Comparison of ENCODE assay signal across 12 cellular contexts in genomic region chr22:27876684-27877083, GRCh38. TPM values are rescaled to one million over a fixed set of nuclear protein-coding genes. Genes with fewer than 3 reads are reported as not detected.
DNase-seq lines count a peak whose midpoint lies in the region; ATAC-seq and TF ChIP-seq lines count a peak whose summit lies in the region.
"Had no signal": no experiment of that assay in that cellular context is flagged by ENCODE, and none has a peak within 500 bp of the region (broad histone marks: within the 10 kb centered on the region; RNA-seq: fewer than 3 reads in every experiment).

No MANE protein-coding gene starts in this region.

- TF ChIP-seq CTCF in esophagus muscularis mucosa (IDR thresholded peaks at IDR 0.05) (no peak), thyroid gland (IDR thresholded peaks at IDR 0.05) (no peak)

- H3F3A ChIP-seq in GM23248 (ENCODE audit: insufficient read depth), result peaks cover 12% of the 10 kb centered on the region

- peak; percentile 39 for ATAC-seq in sciatic nerve
- no peak for ATAC-seq in GM21390 (IDR thresholded peaks at IDR 0.05; ENCODE audit: unreplicated experiment)

- H3K9ac ChIP-seq in GM23248, result peak overlapping the region; percentile 9; the same call in 1 of the 2 replicates

- DNase-seq in GM23248 (peak; percentile 87), NCI-H2171 (lab: John Stamatoyannopoulos, UW) (peak; percentile 94), esophagus muscularis mucosa (ENCODE audit: extremely low spot score) (no peak), sciatic nerve (ENCODE audit: low spot score) (no peak), NCI-H774 (lab: John Stamatoyannopoulos, UW) (no peak), activated gamma-delta T cell (lab: John Stamatoyannopoulos, UW) (no peak), thyroid gland (no peak)
- DNase-seq: kidney, NCI-H226, pancreas, testis had no signal

- H3K9me2 ChIP-seq in GM23248 (ENCODE audit: insufficient read depth), result no peaks in the 10 kb centered on the region

- H3K27ac ChIP-seq in GM23248 (peak overlapping the region; percentile 47), esophagus muscularis mucosa (replicated peaks in 1 of 4) (peak overlapping the region; percentile 45 to 85 (median 75)), thyroid gland (no peak overlapping the region)
- H3K27ac ChIP-seq: pancreas had no signal

- TF ChIP-seq EP300 in esophagus muscularis mucosa (IDR thresholded peaks at IDR 0.05), result no peak

- peak overlapping the region; percentile 12 for H3K4me2 ChIP-seq in GM23248 (ENCODE audit: unreplicated experiment)

- H4K20me1 ChIP-seq in GM23248 (ENCODE audit: insufficient read depth), result peaks cover 4% of the 10 kb centered on the region; the same call in 1 of the 2 replicates

- in situ Hi-C loops in GM23248 (cut with MboI), result no loop called here

- intact Hi-C loops in esophagus muscularis mucosa (cut with DNase I) (no loop called here), sciatic nerve (cut with DNase I) (no loop called here), thyroid gland (cut with DNase I) (no loop called here)

- H3K9me3 ChIP-seq in GM23248 (ENCODE audit: low read depth), result no peaks in the 10 kb centered on the region
- no peaks in the 10 kb centered on the region for H3K9me3 ChIP-seq in esophagus muscularis mucosa
- no peaks in the 10 kb centered on the region for H3K9me3 ChIP-seq in thyroid gland
- H3K9me3 ChIP-seq: pancreas, testis had no signal

- H3K4me3 ChIP-seq in GM23248 (no peak overlapping the region), esophagus muscularis mucosa (no peak overlapping the region), thyroid gland (replicated peaks in 1 of 3) (no peak overlapping the region)
- H3K4me3 ChIP-seq: pancreas, testis had no signal

- H3K4me1 ChIP-seq in GM23248 (ENCODE audit: insufficient read depth) (peaks cover 48% of the 10 kb centered on the region), esophagus muscularis mucosa (peaks cover 83 to 94% (median 93%) of the 10 kb centered on the region in 4 donors), thyroid gland (peaks cover 27 to 50% of the 10 kb centered on the region in 2 donors)

- no peak for TF ChIP-seq POLR2A in esophagus muscularis mucosa (IDR thresholded peaks at IDR 0.05; ENCODE audit: low read depth)
- no peak for TF ChIP-seq POLR2A in thyroid gland (IDR thresholded peaks at IDR 0.05)

- peaks cover 10% of the 10 kb centered on the region; the same call in 1 of the 2 replicates for H3K36me3 ChIP-seq in GM23248 (ENCODE audit: low read depth)
- peaks cover 6 to 20% (median 11%) of the 10 kb centered on the region in 4 donors for H3K36me3 ChIP-seq in esophagus muscularis mucosa
- peaks cover 0 to 2% of the 10 kb centered on the region in 2 donors for H3K36me3 ChIP-seq in thyroid gland
- H3K36me3 ChIP-seq: pancreas had no signal

- H2AFZ ChIP-seq in GM23248, result no peak overlapping the region

- H3K27me3 ChIP-seq in GM23248 (replicated peaks; ENCODE audit: insufficient read depth) (no peaks in the 10 kb centered on the region), esophagus muscularis mucosa (no peaks in the 10 kb centered on the region), thyroid gland (no peaks in the 10 kb centered on the region)
- H3K27me3 ChIP-seq: pancreas, testis had no signal

- H3K79me2 ChIP-seq in GM23248 (ENCODE audit: insufficient read depth), result peaks cover 87% of the 10 kb centered on the region

- 13 to 20% methylated on average over 1 of the region's 1 CpG for WGBS in GM23248 (ENCODE audit: low coverage in 1 of 2, low lambda C conversion rate in 2 of 2, missing lambda C conversion rate in 2 of 2), 2 experiments
- 29% methylated on average over 1 of the region's 1 CpG for WGBS in esophagus muscularis mucosa
- 78% methylated on average over 1 of the region's 1 CpG for WGBS in thyroid gland, 2 donors

RNA-seq across cellular contexts. Expression of gene PITPNB, which starts 42.4 kb away (rescaled TPM):
- 16.2 and 17.7 TPM in 2 replicates for total RNA-seq in GM23248 (2014; rRNA removed; shearing (Covaris generic))
- polyA plus RNA-seq in GM23248 (2016; fragmentation: Nextera tagmentation; extraction: Ambion mirVana), result 79.8 and 82.1 TPM in 2 replicates
- total RNA-seq in esophagus muscularis mucosa, result 10 to 100 TPM; 70.3 to 99.7 (median 89.3) TPM
- 88.8 TPM for total RNA-seq in sciatic nerve
- total RNA-seq in thyroid gland, result 10 to 100 TPM; 30.7 to 54.4 (median 42.6) TPM

Comparison
In these comparisons a context has a peak if more than half of its experiments do, and no peak if none do; other contexts are left out.
1. DNase-seq: peak in GM23248 (single experiment) and NCI-H2171 (single experiment); none in esophagus muscularis mucosa (single experiment), sciatic nerve (single experiment), NCI-H774 (single experiment), activated gamma-delta T cell (single experiment) and thyroid gland (0 of 2).
2. H3K27ac ChIP-seq: peak in GM23248 (single experiment) and esophagus muscularis mucosa (4 of 4); none in thyroid gland (0 of 3).